1 cellular context compared by ENCODE assay signal in genomic region chr6:107820571-107821261, GRCh38.
A peak's percentile ranks its signal among the peaks of the same experiment; 100 is the strongest.
TF ChIP-seq lines count a peak whose summit lies in the region.

No MANE protein-coding gene starts in this region.

TF ChIP-seq in HEK293, 187 proteins besides CTCF, POLR2A, EP300 and RAD21 (continued from another document):
- TF ChIP-seq, protein P1, sequence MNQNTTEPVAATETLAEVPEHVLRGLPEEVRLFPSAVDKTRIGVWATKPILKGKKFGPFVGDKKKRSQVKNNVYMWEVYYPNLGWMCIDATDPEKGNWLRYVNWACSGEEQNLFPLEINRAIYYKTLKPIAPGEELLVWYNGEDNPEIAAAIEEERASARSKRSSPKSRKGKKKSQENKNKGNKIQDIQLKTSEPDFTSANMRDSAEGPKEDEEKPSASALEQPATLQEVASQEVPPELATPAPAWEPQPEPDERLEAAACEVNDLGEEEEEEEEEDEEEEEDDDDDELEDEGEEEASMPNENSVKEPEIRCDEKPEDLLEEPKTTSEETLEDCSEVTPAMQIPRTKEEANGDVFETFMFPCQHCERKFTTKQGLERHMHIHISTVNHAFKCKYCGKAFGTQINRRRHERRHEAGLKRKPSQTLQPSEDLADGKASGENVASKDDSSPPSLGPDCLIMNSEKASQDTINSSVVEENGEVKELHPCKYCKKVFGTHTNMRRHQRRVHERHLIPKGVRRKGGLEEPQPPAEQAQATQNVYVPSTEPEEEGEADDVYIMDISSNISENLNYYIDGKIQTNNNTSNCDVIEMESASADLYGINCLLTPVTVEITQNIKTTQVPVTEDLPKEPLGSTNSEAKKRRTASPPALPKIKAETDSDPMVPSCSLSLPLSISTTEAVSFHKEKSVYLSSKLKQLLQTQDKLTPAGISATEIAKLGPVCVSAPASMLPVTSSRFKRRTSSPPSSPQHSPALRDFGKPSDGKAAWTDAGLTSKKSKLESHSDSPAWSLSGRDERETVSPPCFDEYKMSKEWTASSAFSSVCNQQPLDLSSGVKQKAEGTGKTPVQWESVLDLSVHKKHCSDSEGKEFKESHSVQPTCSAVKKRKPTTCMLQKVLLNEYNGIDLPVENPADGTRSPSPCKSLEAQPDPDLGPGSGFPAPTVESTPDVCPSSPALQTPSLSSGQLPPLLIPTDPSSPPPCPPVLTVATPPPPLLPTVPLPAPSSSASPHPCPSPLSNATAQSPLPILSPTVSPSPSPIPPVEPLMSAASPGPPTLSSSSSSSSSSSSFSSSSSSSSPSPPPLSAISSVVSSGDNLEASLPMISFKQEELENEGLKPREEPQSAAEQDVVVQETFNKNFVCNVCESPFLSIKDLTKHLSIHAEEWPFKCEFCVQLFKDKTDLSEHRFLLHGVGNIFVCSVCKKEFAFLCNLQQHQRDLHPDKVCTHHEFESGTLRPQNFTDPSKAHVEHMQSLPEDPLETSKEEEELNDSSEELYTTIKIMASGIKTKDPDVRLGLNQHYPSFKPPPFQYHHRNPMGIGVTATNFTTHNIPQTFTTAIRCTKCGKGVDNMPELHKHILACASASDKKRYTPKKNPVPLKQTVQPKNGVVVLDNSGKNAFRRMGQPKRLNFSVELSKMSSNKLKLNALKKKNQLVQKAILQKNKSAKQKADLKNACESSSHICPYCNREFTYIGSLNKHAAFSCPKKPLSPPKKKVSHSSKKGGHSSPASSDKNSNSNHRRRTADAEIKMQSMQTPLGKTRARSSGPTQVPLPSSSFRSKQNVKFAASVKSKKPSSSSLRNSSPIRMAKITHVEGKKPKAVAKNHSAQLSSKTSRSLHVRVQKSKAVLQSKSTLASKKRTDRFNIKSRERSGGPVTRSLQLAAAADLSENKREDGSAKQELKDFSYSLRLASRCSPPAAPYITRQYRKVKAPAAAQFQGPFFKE (tag by site-specific recombination; IDR thresholded peaks at IDR 0.05; ENCODE audit: borderline replicate concordance), result no peak
- TF ChIP-seq, protein P2, sequence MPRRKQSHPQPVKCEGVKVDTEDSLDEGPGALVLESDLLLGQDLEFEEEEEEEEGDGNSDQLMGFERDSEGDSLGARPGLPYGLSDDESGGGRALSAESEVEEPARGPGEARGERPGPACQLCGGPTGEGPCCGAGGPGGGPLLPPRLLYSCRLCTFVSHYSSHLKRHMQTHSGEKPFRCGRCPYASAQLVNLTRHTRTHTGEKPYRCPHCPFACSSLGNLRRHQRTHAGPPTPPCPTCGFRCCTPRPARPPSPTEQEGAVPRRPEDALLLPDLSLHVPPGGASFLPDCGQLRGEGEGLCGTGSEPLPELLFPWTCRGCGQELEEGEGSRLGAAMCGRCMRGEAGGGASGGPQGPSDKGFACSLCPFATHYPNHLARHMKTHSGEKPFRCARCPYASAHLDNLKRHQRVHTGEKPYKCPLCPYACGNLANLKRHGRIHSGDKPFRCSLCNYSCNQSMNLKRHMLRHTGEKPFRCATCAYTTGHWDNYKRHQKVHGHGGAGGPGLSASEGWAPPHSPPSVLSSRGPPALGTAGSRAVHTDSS (tag by site-specific recombination; IDR thresholded peaks at IDR 0.05), result 0 out of 2 replicates have a peak, but pooled peaks have one; percentile 20
- TF ChIP-seq ZBTB20 (tag by site-specific recombination; IDR thresholded peaks at IDR 0.05) (peak; percentile 57; the same call in 1 of the 2 replicates), ZNF76 (tag by site-specific recombination; IDR thresholded peaks at IDR 0.05; ENCODE audit: borderline replicate concordance, low read depth) (no peak), ZNF660 (tag by site-specific recombination; IDR thresholded peaks at IDR 0.05) (peak; percentile 89), MEIS1 (CRISPR knock-in tag; IDR thresholded peaks at IDR 0.05; ENCODE audit: borderline replicate concordance) (no peak), ZNF561 (tag by site-specific recombination; IDR thresholded peaks at IDR 0.05; ENCODE audit: borderline replicate concordance) (no peak; the same call in 1 of the 2 replicates), KLF8 (tag by site-specific recombination; IDR thresholded peaks at IDR 0.05) (peak; percentile 54; the same call in 1 of the 2 replicates), ZNF629 (tag by site-specific recombination; IDR thresholded peaks at IDR 0.05) (0 out of 2 replicates have a peak, but pooled peaks have one; percentile 29)
- TF ChIP-seq, protein P3, sequence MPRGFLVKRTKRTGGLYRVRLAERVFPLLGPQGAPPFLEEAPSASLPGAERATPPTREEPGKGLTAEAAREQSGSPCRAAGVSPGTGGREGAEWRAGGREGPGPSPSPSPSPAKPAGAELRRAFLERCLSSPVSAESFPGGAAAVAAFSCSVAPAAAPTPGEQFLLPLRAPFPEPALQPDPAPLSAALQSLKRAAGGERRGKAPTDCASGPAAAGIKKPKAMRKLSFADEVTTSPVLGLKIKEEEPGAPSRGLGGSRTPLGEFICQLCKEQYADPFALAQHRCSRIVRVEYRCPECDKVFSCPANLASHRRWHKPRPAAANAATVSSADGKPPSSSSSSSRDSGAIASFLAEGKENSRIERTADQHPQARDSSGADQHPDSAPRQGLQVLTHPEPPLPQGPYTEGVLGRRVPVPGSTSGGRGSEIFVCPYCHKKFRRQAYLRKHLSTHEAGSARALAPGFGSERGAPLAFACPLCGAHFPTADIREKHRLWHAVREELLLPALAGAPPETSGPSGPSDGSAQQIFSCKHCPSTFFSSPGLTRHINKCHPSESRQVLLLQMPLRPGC (tag by site-specific recombination; IDR thresholded peaks at IDR 0.05), result peak; percentile 56; the same call in 1 of the 2 replicates
TF ChIP-seq in HEK293: peak in this region for 51.
